2 cellular contexts compared by ENCODE assay signal in the genomic region with DNA sequence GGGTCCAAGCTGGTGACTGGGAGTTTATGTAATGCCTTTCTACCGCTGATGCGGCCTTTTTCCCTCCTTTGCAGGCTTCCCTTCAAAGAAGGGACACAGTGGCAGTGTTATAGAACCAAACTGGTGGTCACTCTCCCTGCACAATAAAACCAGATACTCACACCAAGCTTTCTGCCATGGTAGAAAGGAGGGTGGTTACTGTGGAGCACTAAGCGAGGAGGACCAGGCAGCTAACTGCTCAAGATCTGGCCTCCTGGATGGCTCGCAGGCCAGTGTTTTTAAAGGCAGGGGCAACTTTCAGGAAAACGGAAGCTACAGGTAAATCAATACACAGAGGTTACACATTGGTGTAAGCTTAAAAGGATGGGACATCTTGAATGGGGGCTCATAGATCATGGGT.
TF ChIP-seq lines count a peak whose summit lies in the region.

No MANE protein-coding gene starts in this region.

TF ChIP-seq in GM23338, 12 proteins besides CTCF, POLR2A, EP300 and RAD21 (continued from another document):
- TF ChIP-seq, protein P1, sequence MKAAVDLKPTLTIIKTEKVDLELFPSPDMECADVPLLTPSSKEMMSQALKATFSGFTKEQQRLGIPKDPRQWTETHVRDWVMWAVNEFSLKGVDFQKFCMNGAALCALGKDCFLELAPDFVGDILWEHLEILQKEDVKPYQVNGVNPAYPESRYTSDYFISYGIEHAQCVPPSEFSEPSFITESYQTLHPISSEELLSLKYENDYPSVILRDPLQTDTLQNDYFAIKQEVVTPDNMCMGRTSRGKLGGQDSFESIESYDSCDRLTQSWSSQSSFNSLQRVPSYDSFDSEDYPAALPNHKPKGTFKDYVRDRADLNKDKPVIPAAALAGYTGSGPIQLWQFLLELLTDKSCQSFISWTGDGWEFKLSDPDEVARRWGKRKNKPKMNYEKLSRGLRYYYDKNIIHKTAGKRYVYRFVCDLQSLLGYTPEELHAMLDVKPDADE (IDR thresholded peaks at IDR 0.05), result no peak
- no peak for TF ChIP-seq ZNF331 (CRISPR knock-in tag; IDR thresholded peaks at IDR 0.05; ENCODE audit: low read depth)
- TF ChIP-seq NANOG (IDR thresholded peaks at IDR 0.05; ENCODE audit: borderline replicate concordance), result no peak
- TF ChIP-seq EZH2phosphoT487 (IDR thresholded peaks at IDR 0.05; ENCODE audit: unreplicated experiment), result no peak
- TF ChIP-seq, protein P2, sequence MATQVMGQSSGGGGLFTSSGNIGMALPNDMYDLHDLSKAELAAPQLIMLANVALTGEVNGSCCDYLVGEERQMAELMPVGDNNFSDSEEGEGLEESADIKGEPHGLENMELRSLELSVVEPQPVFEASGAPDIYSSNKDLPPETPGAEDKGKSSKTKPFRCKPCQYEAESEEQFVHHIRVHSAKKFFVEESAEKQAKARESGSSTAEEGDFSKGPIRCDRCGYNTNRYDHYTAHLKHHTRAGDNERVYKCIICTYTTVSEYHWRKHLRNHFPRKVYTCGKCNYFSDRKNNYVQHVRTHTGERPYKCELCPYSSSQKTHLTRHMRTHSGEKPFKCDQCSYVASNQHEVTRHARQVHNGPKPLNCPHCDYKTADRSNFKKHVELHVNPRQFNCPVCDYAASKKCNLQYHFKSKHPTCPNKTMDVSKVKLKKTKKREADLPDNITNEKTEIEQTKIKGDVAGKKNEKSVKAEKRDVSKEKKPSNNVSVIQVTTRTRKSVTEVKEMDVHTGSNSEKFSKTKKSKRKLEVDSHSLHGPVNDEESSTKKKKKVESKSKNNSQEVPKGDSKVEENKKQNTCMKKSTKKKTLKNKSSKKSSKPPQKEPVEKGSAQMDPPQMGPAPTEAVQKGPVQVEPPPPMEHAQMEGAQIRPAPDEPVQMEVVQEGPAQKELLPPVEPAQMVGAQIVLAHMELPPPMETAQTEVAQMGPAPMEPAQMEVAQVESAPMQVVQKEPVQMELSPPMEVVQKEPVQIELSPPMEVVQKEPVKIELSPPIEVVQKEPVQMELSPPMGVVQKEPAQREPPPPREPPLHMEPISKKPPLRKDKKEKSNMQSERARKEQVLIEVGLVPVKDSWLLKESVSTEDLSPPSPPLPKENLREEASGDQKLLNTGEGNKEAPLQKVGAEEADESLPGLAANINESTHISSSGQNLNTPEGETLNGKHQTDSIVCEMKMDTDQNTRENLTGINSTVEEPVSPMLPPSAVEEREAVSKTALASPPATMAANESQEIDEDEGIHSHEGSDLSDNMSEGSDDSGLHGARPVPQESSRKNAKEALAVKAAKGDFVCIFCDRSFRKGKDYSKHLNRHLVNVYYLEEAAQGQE (IDR thresholded peaks at IDR 0.05; ENCODE audit: unreplicated experiment), result no peak
- TF ChIP-seq POLR2AphosphoS5 (IDR thresholded peaks at IDR 0.05; ENCODE audit: low read depth), result no peak
- TF ChIP-seq, protein P3, sequence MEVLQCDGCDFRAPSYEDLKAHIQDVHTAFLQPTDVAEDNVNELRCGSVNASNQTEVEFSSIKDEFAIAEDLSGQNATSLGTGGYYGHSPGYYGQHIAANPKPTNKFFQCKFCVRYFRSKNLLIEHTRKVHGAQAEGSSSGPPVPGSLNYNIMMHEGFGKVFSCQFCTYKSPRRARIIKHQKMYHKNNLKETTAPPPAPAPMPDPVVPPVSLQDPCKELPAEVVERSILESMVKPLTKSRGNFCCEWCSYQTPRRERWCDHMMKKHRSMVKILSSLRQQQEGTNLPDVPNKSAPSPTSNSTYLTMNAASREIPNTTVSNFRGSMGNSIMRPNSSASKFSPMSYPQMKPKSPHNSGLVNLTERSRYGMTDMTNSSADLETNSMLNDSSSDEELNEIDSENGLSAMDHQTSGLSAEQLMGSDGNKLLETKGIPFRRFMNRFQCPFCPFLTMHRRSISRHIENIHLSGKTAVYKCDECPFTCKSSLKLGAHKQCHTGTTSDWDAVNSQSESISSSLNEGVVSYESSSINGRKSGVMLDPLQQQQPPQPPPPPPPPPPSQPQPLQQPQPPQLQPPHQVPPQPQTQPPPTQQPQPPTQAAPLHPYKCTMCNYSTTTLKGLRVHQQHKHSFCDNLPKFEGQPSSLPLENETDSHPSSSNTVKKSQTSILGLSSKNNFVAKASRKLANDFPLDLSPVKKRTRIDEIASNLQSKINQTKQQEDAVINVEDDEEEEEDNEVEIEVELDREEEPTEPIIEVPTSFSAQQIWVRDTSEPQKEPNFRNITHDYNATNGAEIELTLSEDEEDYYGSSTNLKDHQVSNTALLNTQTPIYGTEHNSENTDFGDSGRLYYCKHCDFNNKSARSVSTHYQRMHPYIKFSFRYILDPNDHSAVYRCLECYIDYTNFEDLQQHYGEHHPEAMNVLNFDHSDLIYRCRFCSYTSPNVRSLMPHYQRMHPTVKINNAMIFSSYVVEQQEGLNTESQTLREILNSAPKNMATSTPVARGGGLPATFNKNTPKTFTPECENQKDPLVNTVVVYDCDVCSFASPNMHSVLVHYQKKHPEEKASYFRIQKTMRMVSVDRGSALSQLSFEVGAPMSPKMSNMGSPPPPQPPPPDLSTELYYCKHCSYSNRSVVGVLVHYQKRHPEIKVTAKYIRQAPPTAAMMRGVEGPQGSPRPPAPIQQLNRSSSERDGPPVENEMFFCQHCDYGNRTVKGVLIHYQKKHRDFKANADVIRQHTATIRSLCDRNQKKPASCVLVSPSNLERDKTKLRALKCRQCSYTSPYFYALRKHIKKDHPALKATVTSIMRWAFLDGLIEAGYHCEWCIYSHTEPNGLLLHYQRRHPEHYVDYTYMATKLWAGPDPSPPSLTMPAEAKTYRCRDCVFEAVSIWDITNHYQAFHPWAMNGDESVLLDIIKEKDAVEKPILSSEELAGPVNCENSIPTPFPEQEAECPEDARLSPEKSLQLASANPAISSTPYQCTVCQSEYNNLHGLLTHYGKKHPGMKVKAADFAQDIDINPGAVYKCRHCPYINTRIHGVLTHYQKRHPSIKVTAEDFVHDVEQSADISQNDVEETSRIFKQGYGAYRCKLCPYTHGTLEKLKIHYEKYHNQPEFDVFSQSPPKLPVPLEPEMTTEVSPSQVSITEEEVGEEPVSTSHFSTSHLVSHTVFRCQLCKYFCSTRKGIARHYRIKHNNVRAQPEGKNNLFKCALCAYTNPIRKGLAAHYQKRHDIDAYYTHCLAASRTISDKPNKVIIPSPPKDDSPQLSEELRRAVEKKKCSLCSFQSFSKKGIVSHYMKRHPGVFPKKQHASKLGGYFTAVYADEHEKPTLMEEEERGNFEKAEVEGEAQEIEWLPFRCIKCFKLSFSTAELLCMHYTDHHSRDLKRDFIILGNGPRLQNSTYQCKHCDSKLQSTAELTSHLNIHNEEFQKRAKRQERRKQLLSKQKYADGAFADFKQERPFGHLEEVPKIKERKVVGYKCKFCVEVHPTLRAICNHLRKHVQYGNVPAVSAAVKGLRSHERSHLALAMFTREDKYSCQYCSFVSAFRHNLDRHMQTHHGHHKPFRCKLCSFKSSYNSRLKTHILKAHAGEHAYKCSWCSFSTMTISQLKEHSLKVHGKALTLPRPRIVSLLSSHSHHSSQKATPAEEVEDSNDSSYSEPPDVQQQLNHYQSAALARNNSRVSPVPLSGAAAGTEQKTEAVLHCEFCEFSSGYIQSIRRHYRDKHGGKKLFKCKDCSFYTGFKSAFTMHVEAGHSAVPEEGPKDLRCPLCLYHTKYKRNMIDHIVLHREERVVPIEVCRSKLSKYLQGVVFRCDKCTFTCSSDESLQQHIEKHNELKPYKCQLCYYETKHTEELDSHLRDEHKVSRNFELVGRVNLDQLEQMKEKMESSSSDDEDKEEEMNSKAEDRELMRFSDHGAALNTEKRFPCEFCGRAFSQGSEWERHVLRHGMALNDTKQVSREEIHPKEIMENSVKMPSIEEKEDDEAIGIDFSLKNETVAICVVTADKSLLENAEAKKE (CRISPR knock-in tag; IDR thresholded peaks at IDR 0.05), result no peak
- TF ChIP-seq EZH2 (IDR thresholded peaks at IDR 0.05; ENCODE audit: low read depth, unreplicated experiment), result no peak

TF ChIP-seq in IMR-90, 13 proteins besides CTCF, POLR2A, EP300 and RAD21 (continued from another document):
- TF ChIP-seq, protein P4, sequence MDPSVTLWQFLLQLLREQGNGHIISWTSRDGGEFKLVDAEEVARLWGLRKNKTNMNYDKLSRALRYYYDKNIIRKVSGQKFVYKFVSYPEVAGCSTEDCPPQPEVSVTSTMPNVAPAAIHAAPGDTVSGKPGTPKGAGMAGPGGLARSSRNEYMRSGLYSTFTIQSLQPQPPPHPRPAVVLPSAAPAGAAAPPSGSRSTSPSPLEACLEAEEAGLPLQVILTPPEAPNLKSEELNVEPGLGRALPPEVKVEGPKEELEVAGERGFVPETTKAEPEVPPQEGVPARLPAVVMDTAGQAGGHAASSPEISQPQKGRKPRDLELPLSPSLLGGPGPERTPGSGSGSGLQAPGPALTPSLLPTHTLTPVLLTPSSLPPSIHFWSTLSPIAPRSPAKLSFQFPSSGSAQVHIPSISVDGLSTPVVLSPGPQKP (IDR thresholded peaks at IDR 0.05; ENCODE audit: borderline replicate concordance, low read depth, low read length), result no peak
- TF ChIP-seq, protein P5, sequence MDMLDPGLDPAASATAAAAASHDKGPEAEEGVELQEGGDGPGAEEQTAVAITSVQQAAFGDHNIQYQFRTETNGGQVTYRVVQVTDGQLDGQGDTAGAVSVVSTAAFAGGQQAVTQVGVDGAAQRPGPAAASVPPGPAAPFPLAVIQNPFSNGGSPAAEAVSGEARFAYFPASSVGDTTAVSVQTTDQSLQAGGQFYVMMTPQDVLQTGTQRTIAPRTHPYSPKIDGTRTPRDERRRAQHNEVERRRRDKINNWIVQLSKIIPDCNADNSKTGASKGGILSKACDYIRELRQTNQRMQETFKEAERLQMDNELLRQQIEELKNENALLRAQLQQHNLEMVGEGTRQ (IDR thresholded peaks at IDR 0.05; ENCODE audit: low read depth, low read length), result no peak
- TF ChIP-seq CEBPB (IDR thresholded peaks at IDR 0.05; ENCODE audit: low read depth, low read length) (no peak), MAFK (IDR thresholded peaks at IDR 0.05; ENCODE audit: low read depth, low read length) (no peak), BHLHE40 (IDR thresholded peaks at IDR 0.05; ENCODE audit: low read depth, low read length) (no peak), SMC3 (IDR thresholded peaks at IDR 0.05; ENCODE audit: low read depth, low read length) (no peak), RFX5 (IDR thresholded peaks at IDR 0.05; ENCODE audit: low read depth, low read length) (no peak), CHD1 (IDR thresholded peaks at IDR 0.05; ENCODE audit: low read depth, low read length) (no peak), MAZ (IDR thresholded peaks at IDR 0.05; ENCODE audit: borderline replicate concordance, low read depth, low read length) (no peak), MXI1 (IDR thresholded peaks at IDR 0.05; ENCODE audit: borderline replicate concordance, low read depth, low read length) (no peak)
